In the genomic region with DNA sequence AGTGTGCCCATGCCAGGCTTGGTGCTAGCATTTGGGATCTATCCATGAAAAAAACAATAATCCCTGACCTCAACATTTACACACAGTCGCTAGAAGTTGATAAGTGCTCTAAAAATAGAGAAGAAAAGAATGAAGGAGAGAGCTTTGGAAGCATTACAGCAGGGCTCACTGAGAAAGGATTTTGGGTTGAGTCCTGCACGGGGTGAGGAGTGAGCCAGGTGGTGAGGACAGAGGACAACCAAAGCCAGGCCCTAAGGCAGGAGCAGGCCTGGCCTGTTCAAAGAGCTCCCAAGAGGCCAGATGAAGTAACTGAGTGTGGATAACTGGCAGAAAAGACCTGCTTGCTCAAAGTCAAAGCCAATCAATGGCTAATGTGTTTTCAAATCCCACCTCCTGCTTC, we compare ENCODE assay signal across 23 cellular contexts. TPM values are rescaled to one million over a fixed set of nuclear protein-coding genes. Genes with fewer than 3 reads are reported as not detected.
"Had no signal": no experiment of that assay in that cellular context is flagged by ENCODE, and none has a peak within 500 bp of the region (broad histone marks: within the 10 kb centered on the region; RNA-seq: fewer than 3 reads in every experiment).

No MANE protein-coding gene starts in this region.

- DNase-seq: erythroblast; foreskin melanocyte; hypothalamus; islet precursor cell; left lung; mesenchymal stem cell; naive B cell; occipital lobe; pancreas; spleen; stimulated activated CD4-positive, alpha-beta T cell treated with anti-CD3 and anti-CD28 coated beads, Interleukin-15, amount 100 ng/mL, for 24 hours; stimulated activated CD4-positive, alpha-beta T cell treated with anti-CD3 and anti-CD28 coated beads, Interleukin-1b, Interleukin-23, amount 100 ng/mL, for 48 hours; stimulated activated CD4-positive, alpha-beta T cell treated with anti-CD3 and anti-CD28 coated beads, Interleukin-4, amount 100 ng/mL, for 24 hours; tibial artery; upper lobe of right lung had no signal

- H3K9me3 ChIP-seq: left lung, pancreas, spleen, tibial artery, upper lobe of right lung, vagina had no signal

- H3K36me3 ChIP-seq: left lung, pancreas, spleen, tibial artery, upper lobe of right lung, vagina had no signal

- H3K4me3 ChIP-seq: left lung, lung, pancreas, spleen, tibial artery, upper lobe of right lung, vagina had no signal

- H3K4me3 Mint-ChIP-seq: dendritic cell treated with granulocyte-macrophage colony-stimulating factor and Interleukin-4, amounts not matched to agents 40 ng/mL and 50 ng/mL, for 4 days; naive B cell; nephron; stimulated activated memory B cell treated with anti-CD40 and anti-IgM and Interleukin-4, amounts not matched to agents 10 μg/mL and 1 μg/mL and 100 μg/mL, for 72 hours; stimulated activated naive CD8-positive, alpha-beta T cell treated with anti-CD3 and anti-CD28 coated beads, Interleukin-15, Interleukin-2, amounts not matched to agents 100 ng/mL and 50 ng/mL, for 24 hours had no signal

- H3K27me3 ChIP-seq: left lung, pancreas, spleen, tibial artery, upper lobe of right lung, vagina had no signal

- H3K27me3 Mint-ChIP-seq: dendritic cell treated with granulocyte-macrophage colony-stimulating factor and Interleukin-4, amounts not matched to agents 40 ng/mL and 50 ng/mL, for 4 days; naive B cell had no signal

- H3K4me1 Mint-ChIP-seq: naive B cell; nephron; stimulated activated memory B cell treated with anti-CD40 and anti-IgM and Interleukin-4, amounts not matched to agents 10 μg/mL and 1 μg/mL and 100 μg/mL, for 72 hours had no signal

- H3K9me3 Mint-ChIP-seq: naive B cell; nephron; stimulated activated memory B cell treated with anti-CD40 and anti-IgM and Interleukin-4, amounts not matched to agents 10 μg/mL and 1 μg/mL and 100 μg/mL, for 72 hours; stimulated activated naive CD8-positive, alpha-beta T cell treated with anti-CD3 and anti-CD28 coated beads, Interleukin-15, Interleukin-2, amounts not matched to agents 100 ng/mL and 50 ng/mL, for 24 hours had no signal

- H3K36me3 Mint-ChIP-seq: naive B cell; stimulated activated memory B cell treated with anti-CD40 and anti-IgM and Interleukin-4, amounts not matched to agents 10 μg/mL and 1 μg/mL and 100 μg/mL, for 72 hours had no signal

- H3K27ac Mint-ChIP-seq: dendritic cell treated with granulocyte-macrophage colony-stimulating factor and Interleukin-4, amounts not matched to agents 40 ng/mL and 50 ng/mL, for 4 days; naive B cell; nephron; progenitor cell of endocrine pancreas; stimulated activated memory B cell treated with anti-CD40 and anti-IgM and Interleukin-4, amounts not matched to agents 10 μg/mL and 1 μg/mL and 100 μg/mL, for 72 hours; stimulated activated naive CD8-positive, alpha-beta T cell treated with anti-CD3 and anti-CD28 coated beads, Interleukin-15, Interleukin-2, amounts not matched to agents 100 ng/mL and 50 ng/mL, for 24 hours had no signal

- H3K4me1 ChIP-seq: left lung, pancreas, spleen, tibial artery, upper lobe of right lung, vagina had no signal

- H3K27ac ChIP-seq: left lung, pancreas, spleen, tibial artery, upper lobe of right lung, vagina had no signal

- ATAC-seq: left lung; pancreas; sciatic nerve; stimulated activated memory B cell treated with anti-CD40 and anti-IgM and Interleukin-4, amounts not matched to agents 10 μg/mL and 1 μg/mL and 100 μg/mL, for 72 hours; upper lobe of right lung had no signal

RNA-seq across cellular contexts. Expression of gene PROM1, which starts 20.7 kb away (rescaled TPM):
- total RNA-seq: vagina had no signal
